ENCODE assay signal across 1 cellular context in the genomic region with DNA sequence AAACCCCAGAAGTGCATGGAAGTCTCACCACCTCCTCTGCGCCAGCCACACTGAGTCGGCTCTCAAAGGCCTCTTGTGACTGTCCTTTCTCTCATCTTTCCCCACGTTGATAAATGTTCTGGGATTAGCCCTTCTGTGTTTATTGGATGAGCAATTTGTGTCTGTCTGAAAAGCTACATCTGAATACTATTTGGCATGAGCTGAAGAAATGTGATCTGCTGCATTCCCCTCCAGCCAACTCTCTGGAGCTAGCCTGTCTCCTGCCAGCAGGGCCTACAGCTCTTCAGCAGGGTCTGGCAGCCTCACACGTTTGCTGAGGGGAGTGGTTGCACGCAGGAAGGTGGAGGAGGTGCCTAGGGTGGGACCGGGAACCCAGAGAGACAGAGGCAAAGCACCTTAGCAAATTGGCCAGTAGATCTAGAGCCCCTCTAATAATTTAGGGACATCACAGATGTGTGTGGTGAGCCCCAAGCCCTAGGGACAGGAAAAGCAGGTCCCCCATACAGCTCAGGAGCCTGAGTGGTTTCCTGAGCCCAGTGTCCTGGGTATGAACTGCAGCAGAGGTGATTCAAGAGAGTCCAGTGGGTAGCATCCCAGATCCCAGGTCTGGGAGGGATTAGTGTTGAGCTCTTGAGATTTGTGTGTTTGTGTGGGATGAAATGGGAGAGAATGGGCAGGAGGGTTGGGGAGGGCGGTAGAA.
TF ChIP-seq lines count a peak whose summit lies in the region.

No MANE protein-coding gene starts in this region.

TF ChIP-seq in HepG2, 621 proteins besides CTCF, POLR2A, EP300 and RAD21:
- TF ChIP-seq NCOA1 (CRISPR knock-in tag; IDR thresholded peaks at IDR 0.05) (no peak), ZEB1 (IDR thresholded peaks at IDR 0.05; ENCODE audit: insufficient replicate concordance, low read depth) (no peak), ZNF468 (CRISPR knock-in tag; IDR thresholded peaks at IDR 0.05) (no peak), SP2 (CRISPR knock-in tag; IDR thresholded peaks at IDR 0.05) (no peak), ZNF3 (CRISPR knock-in tag; IDR thresholded peaks at IDR 0.05) (no peak), ZIK1 (CRISPR knock-in tag; IDR thresholded peaks at IDR 0.05; ENCODE audit: borderline replicate concordance, low read depth) (no peak), ZNF644 (CRISPR knock-in tag; IDR thresholded peaks at IDR 0.05; ENCODE audit: low read depth) (no peak), NFYB (CRISPR knock-in tag; IDR thresholded peaks at IDR 0.05) (no peak), ZNF337 (CRISPR knock-in tag; IDR thresholded peaks at IDR 0.05; ENCODE audit: borderline replicate concordance, low read depth) (no peak), ZNF678 (CRISPR knock-in tag; IDR thresholded peaks at IDR 0.05) (no peak), CCDC6 (CRISPR knock-in tag; IDR thresholded peaks at IDR 0.05) (no peak), ZNF256 (CRISPR knock-in tag; conservative IDR thresholded peaks at IDR 0.05) (no peak), ZSCAN12 (CRISPR knock-in tag; IDR thresholded peaks at IDR 0.05) (no peak)
- TF ChIP-seq, protein P1, sequence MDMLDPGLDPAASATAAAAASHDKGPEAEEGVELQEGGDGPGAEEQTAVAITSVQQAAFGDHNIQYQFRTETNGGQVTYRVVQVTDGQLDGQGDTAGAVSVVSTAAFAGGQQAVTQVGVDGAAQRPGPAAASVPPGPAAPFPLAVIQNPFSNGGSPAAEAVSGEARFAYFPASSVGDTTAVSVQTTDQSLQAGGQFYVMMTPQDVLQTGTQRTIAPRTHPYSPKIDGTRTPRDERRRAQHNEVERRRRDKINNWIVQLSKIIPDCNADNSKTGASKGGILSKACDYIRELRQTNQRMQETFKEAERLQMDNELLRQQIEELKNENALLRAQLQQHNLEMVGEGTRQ (IDR thresholded peaks at IDR 0.05; ENCODE audit: low read depth, low read length) = no peak
- TF ChIP-seq, protein P1 (CRISPR knock-in tag; IDR thresholded peaks at IDR 0.05; ENCODE audit: borderline replicate concordance) = no peak
- TF ChIP-seq, protein P2, sequence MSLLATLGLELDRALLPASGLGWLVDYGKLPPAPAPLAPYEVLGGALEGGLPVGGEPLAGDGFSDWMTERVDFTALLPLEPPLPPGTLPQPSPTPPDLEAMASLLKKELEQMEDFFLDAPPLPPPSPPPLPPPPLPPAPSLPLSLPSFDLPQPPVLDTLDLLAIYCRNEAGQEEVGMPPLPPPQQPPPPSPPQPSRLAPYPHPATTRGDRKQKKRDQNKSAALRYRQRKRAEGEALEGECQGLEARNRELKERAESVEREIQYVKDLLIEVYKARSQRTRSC (CRISPR knock-in tag; IDR thresholded peaks at IDR 0.05; ENCODE audit: low read depth) = no peak
- TF ChIP-seq, protein P3, sequence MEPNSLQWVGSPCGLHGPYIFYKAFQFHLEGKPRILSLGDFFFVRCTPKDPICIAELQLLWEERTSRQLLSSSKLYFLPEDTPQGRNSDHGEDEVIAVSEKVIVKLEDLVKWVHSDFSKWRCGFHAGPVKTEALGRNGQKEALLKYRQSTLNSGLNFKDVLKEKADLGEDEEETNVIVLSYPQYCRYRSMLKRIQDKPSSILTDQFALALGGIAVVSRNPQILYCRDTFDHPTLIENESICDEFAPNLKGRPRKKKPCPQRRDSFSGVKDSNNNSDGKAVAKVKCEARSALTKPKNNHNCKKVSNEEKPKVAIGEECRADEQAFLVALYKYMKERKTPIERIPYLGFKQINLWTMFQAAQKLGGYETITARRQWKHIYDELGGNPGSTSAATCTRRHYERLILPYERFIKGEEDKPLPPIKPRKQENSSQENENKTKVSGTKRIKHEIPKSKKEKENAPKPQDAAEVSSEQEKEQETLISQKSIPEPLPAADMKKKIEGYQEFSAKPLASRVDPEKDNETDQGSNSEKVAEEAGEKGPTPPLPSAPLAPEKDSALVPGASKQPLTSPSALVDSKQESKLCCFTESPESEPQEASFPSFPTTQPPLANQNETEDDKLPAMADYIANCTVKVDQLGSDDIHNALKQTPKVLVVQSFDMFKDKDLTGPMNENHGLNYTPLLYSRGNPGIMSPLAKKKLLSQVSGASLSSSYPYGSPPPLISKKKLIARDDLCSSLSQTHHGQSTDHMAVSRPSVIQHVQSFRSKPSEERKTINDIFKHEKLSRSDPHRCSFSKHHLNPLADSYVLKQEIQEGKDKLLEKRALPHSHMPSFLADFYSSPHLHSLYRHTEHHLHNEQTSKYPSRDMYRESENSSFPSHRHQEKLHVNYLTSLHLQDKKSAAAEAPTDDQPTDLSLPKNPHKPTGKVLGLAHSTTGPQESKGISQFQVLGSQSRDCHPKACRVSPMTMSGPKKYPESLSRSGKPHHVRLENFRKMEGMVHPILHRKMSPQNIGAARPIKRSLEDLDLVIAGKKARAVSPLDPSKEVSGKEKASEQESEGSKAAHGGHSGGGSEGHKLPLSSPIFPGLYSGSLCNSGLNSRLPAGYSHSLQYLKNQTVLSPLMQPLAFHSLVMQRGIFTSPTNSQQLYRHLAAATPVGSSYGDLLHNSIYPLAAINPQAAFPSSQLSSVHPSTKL (CRISPR knock-in tag; IDR thresholded peaks at IDR 0.05) = no peak
- TF ChIP-seq, protein P4, sequence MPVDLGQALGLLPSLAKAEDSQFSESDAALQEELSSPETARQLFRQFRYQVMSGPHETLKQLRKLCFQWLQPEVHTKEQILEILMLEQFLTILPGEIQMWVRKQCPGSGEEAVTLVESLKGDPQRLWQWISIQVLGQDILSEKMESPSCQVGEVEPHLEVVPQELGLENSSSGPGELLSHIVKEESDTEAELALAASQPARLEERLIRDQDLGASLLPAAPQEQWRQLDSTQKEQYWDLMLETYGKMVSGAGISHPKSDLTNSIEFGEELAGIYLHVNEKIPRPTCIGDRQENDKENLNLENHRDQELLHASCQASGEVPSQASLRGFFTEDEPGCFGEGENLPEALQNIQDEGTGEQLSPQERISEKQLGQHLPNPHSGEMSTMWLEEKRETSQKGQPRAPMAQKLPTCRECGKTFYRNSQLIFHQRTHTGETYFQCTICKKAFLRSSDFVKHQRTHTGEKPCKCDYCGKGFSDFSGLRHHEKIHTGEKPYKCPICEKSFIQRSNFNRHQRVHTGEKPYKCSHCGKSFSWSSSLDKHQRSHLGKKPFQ (CRISPR knock-in tag; IDR thresholded peaks at IDR 0.05; ENCODE audit: insufficient replicate concordance) = no peak
- TF ChIP-seq, protein P5, sequence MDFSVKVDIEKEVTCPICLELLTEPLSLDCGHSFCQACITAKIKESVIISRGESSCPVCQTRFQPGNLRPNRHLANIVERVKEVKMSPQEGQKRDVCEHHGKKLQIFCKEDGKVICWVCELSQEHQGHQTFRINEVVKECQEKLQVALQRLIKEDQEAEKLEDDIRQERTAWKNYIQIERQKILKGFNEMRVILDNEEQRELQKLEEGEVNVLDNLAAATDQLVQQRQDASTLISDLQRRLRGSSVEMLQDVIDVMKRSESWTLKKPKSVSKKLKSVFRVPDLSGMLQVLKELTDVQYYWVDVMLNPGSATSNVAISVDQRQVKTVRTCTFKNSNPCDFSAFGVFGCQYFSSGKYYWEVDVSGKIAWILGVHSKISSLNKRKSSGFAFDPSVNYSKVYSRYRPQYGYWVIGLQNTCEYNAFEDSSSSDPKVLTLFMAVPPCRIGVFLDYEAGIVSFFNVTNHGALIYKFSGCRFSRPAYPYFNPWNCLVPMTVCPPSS (IDR thresholded peaks at IDR 0.05) = no peak
- TF ChIP-seq, protein P6, sequence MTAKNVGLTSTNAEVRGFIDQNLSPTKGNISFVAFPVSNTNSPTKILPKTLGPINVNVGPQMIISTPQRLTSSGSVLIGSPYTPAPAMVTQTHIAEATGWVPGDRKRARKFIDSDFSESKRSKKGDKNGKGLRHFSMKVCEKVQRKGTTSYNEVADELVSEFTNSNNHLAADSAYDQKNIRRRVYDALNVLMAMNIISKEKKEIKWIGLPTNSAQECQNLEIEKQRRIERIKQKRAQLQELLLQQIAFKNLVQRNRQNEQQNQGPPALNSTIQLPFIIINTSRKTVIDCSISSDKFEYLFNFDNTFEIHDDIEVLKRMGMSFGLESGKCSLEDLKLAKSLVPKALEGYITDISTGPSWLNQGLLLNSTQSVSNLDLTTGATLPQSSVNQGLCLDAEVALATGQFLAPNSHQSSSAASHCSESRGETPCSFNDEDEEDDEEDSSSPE (CRISPR knock-in tag; IDR thresholded peaks at IDR 0.05) = no peak
